Comparison of ENCODE assay signal across 1 cellular context in genomic region chr1:154419620-154420020, GRCh38.
TF ChIP-seq lines count a peak whose summit lies in the region.

No MANE protein-coding gene starts in this region.

TF ChIP-seq in HepG2, 621 proteins besides CTCF, POLR2A, EP300 and RAD21 (continued from another document and continues in another):
- TF ChIP-seq ZBTB40 (IDR thresholded peaks at IDR 0.05) (no peak), ZBTB40 (CRISPR knock-in tag; IDR thresholded peaks at IDR 0.05) (no peak), TOPORS (CRISPR knock-in tag; IDR thresholded peaks at IDR 0.05) (no peak), SMAD1 (CRISPR knock-in tag; IDR thresholded peaks at IDR 0.05; ENCODE audit: borderline replicate concordance, low read depth) (no peak), ZSCAN30 (CRISPR knock-in tag; IDR thresholded peaks at IDR 0.05) (no peak), CBX2 (IDR thresholded peaks at IDR 0.05; ENCODE audit: low read depth, low read length) (no peak), CBX2 (CRISPR knock-in tag; IDR thresholded peaks at IDR 0.05; ENCODE audit: low read depth) (no peak), ZNF75D (CRISPR knock-in tag; IDR thresholded peaks at IDR 0.05; ENCODE audit: borderline replicate concordance) (no peak), BCLAF1 (IDR thresholded peaks at IDR 0.05) (no peak), ZNF567 (CRISPR knock-in tag; IDR thresholded peaks at IDR 0.05; ENCODE audit: borderline replicate concordance) (no peak), MLLT10 (CRISPR knock-in tag; IDR thresholded peaks at IDR 0.05) (no peak), NR2F2 (IDR thresholded peaks at IDR 0.05; ENCODE audit: borderline replicate concordance, low read depth) (no peak), HIVEP1 (CRISPR knock-in tag; IDR thresholded peaks at IDR 0.05) (peak; percentile 62; the same call in 1 of the 2 replicates), MEF2D (CRISPR knock-in tag; IDR thresholded peaks at IDR 0.05) (no peak), ZNF687 (CRISPR knock-in tag; IDR thresholded peaks at IDR 0.05) (peak; percentile 85), FOSL2 (CRISPR knock-in tag; IDR thresholded peaks at IDR 0.05) (peak; percentile 91), FLYWCH1 (CRISPR knock-in tag; IDR thresholded peaks at IDR 0.05) (no peak), ELF1 (CRISPR knock-in tag; IDR thresholded peaks at IDR 0.05) (peak; percentile 50), ZSCAN20 (CRISPR knock-in tag; IDR thresholded peaks at IDR 0.05; ENCODE audit: borderline replicate concordance) (no peak), ZNF225 (CRISPR knock-in tag; IDR thresholded peaks at IDR 0.05) (no peak), THAP11 (CRISPR knock-in tag; IDR thresholded peaks at IDR 0.05) (peak; percentile 55), ZNF281 (CRISPR knock-in tag; IDR thresholded peaks at IDR 0.05; ENCODE audit: borderline replicate concordance) (no peak), ATF1 (CRISPR knock-in tag; IDR thresholded peaks at IDR 0.05) (no peak), ZNF770 (CRISPR knock-in tag; IDR thresholded peaks at IDR 0.05) (no peak), SMARCE1 (IDR thresholded peaks at IDR 0.05; ENCODE audit: borderline replicate concordance) (no peak), CSRNP1 (CRISPR knock-in tag; IDR thresholded peaks at IDR 0.05) (no peak), ZNF224 (CRISPR knock-in tag; IDR thresholded peaks at IDR 0.05) (no peak), ZSCAN25 (CRISPR knock-in tag; IDR thresholded peaks at IDR 0.05) (no peak), BHLHE40 (IDR thresholded peaks at IDR 0.05; ENCODE audit: low read length) (peak; percentile 46; the same call in 1 of the 2 replicates)
- TF ChIP-seq, protein P1, sequence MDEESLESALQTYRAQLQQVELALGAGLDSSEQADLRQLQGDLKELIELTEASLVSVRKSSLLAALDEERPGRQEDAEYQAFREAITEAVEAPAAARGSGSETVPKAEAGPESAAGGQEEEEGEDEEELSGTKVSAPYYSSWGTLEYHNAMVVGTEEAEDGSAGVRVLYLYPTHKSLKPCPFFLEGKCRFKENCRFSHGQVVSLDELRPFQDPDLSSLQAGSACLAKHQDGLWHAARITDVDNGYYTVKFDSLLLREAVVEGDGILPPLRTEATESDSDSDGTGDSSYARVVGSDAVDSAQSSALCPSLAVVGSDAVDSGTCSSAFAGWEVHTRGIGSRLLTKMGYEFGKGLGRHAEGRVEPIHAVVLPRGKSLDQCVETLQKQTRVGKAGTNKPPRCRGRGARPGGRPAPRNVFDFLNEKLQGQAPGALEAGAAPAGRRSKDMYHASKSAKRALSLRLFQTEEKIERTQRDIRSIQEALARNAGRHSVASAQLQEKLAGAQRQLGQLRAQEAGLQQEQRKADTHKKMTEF (CRISPR knock-in tag; IDR thresholded peaks at IDR 0.05): peak; percentile 73; the same call in 1 of the 2 replicates
- TF ChIP-seq, protein P2, sequence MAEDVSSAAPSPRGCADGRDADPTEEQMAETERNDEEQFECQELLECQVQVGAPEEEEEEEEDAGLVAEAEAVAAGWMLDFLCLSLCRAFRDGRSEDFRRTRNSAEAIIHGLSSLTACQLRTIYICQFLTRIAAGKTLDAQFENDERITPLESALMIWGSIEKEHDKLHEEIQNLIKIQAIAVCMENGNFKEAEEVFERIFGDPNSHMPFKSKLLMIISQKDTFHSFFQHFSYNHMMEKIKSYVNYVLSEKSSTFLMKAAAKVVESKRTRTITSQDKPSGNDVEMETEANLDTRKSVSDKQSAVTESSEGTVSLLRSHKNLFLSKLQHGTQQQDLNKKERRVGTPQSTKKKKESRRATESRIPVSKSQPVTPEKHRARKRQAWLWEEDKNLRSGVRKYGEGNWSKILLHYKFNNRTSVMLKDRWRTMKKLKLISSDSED (CRISPR knock-in tag; IDR thresholded peaks at IDR 0.05): no peak
